In genomic region chr3:12662593-12663310, GRCh38 we compare ENCODE assay signal across 8 cellular contexts. TPM values are rescaled to one million over a fixed set of nuclear protein-coding genes. Genes with fewer than 3 reads are reported as not detected.
DNase-seq lines count a peak whose midpoint lies in the region; ATAC-seq and TF ChIP-seq lines count a peak whose summit lies in the region.

No MANE protein-coding gene starts in this region.

- H3K4me3 Mint-ChIP-seq in Caco-2 (ENCODE audit: unreplicated experiment): peak overlapping the region; percentile 81

- H3K4me1 Mint-ChIP-seq in Caco-2 (ENCODE audit: low read depth, unreplicated experiment): peaks cover 26% of the 10 kb centered on the region

- no peaks in the 10 kb centered on the region for H3K36me3 ChIP-seq in Caco-2 (ENCODE audit: control insufficient read depth, insufficient read depth, low read length)
- H3K36me3 ChIP-seq in right lobe of liver: no peaks in the 10 kb centered on the region

- ATAC-seq in right lobe of liver: peak; percentile 9 to 31 (median 20)
- no peak for ATAC-seq in HG03135 (IDR thresholded peaks at IDR 0.05; ENCODE audit: unreplicated experiment)

- H3K4me1 ChIP-seq in Caco-2 (peaks cover 24% of the 10 kb centered on the region), right lobe of liver (peaks cover 0 to 35% (median 19%) of the 10 kb centered on the region in 4 donors)

- TF ChIP-seq CTCF in Caco-2 (IDR thresholded peaks at IDR 0.05; ENCODE audit: insufficient read depth in 1 of 2, low read depth in 1 of 2, low read length in 1 of 2, severe bottlenecking in 1 of 2, unreplicated experiment in 1 of 2) (no peak), WI38 (IDR thresholded peaks at IDR 0.05; ENCODE audit: low read depth, low read length) (no peak), choroid plexus epithelial cell (conservative IDR thresholded peaks at IDR 0.05; ENCODE audit: low read depth, low read length) (no peak), right lobe of liver (IDR thresholded peaks at IDR 0.05) (no peak)

- TSS peak; percentile 31 for BruUV-seq in Caco-2 (replicated peaks; lab: Mats Ljungman, UMichigan)

- DNase-seq in Caco-2: peak; percentile 31 to 44
- DNase-seq in Jurkat, Clone E6-1 (ENCODE audit: low read depth, low spot score): peak; percentile 46
- peak; percentile 52 for DNase-seq in choroid plexus epithelial cell (ENCODE audit: low read depth)
- DNase-seq in right lobe of liver: peak; percentile 45 to 68 (median 60)
- DNase-seq in stimulated activated CD4-positive, alpha-beta T cell treated with anti-CD3 and anti-CD28 coated beads, Interleukin-4, amount 100 ng/mL, for 24 hours: peak; percentile 30
- no peak for DNase-seq in DMS79 treated with DMSO at 0.1 percent for 48 hours (lab: John Stamatoyannopoulos, UW)

- intact Hi-C loops in Caco-2 (cut with micrococcal nuclease; ENCODE audit: unreplicated experiment): loop anchor here (5.0 kb wide), 1 partner anchor 45 kb away; no protein-coding TSS in a partner anchor
- intact Hi-C loops in right lobe of liver (cut with DNase I): no loop called here

- H3K9me3 Mint-ChIP-seq in Caco-2 (ENCODE audit: unreplicated experiment): no peaks in the 10 kb centered on the region

- H3K36me3 Mint-ChIP-seq in Caco-2 (ENCODE audit: insufficient read depth, unreplicated experiment): peaks cover 16% of the 10 kb centered on the region

- H3K27ac ChIP-seq in right lobe of liver: peak overlapping the region; percentile 98 to 100 (median 99)

- CTCF ChIA-PET in Caco-2 (lab: Charles Lee): interaction anchor here (0.5 to 1.1 kb wide), 2 partner anchors 62 to 101 kb away, joined by 3 to 5 read pairs; no protein-coding TSS in a partner anchor

- H3K27me3 ChIP-seq in Caco-2 (replicated peaks; ENCODE audit: control insufficient read depth, insufficient read depth, low read length) (no peaks in the 10 kb centered on the region), right lobe of liver (no peaks in the 10 kb centered on the region)

- H3K27ac Mint-ChIP-seq in Caco-2 (ENCODE audit: unreplicated experiment): peak overlapping the region; percentile 100

- peak; percentile 8 for TF ChIP-seq POLR2A in right lobe of liver (IDR thresholded peaks at IDR 0.05)

- H3K4me3 ChIP-seq in Caco-2 (ENCODE audit: low read depth, low read length): peak overlapping the region; percentile 73
- H3K4me3 ChIP-seq in Jurkat, Clone E6-1 (ENCODE audit: low read length): peak overlapping the region; percentile 67
- H3K4me3 ChIP-seq in WI38 (ENCODE audit: low read depth, low read length): peak overlapping the region; percentile 97
- peak overlapping the region; percentile 96 for H3K4me3 ChIP-seq in choroid plexus epithelial cell (ENCODE audit: low read depth, low read length)
- H3K4me3 ChIP-seq in right lobe of liver: peak overlapping the region; percentile 77 to 93 (median 85)

- POLR2A ChIA-PET in Caco-2 (lab: Charles Lee): interaction anchor here (0.5 kb wide), 1 partner anchor 27 kb away, joined by 6 read pairs; no protein-coding TSS in a partner anchor

- no peaks in the 10 kb centered on the region for H3K27me3 Mint-ChIP-seq in Caco-2 (ENCODE audit: insufficient read depth, unreplicated experiment)

- WGBS in right lobe of liver (ENCODE audit: insufficient coverage, low coverage, low lambda C conversion rate, missing lambda C conversion rate): 1% methylated on average over 9 of the region's 23 CpGs

- H3K9me3 ChIP-seq in Caco-2: no peaks in the 10 kb centered on the region
- no peaks in the 10 kb centered on the region for H3K9me3 ChIP-seq in right lobe of liver

RNA-seq across cellular contexts. Expression of gene RAF1, which starts 1.2 kb away (rescaled TPM):
- 93.6 and 98.7 TPM in 2 replicates for total RNA-seq in Caco-2 (2022)
- polyA plus RNA-seq in Jurkat, Clone E6-1 (2012; ENCODE audit: insufficient read depth, insufficient read length): 73.8 TPM
- 10 to 100 TPM; 55.7 to 72.8 (median 60.4) TPM for total RNA-seq in right lobe of liver
